ENCODE assay signal across 13 cellular contexts in the genomic region with DNA sequence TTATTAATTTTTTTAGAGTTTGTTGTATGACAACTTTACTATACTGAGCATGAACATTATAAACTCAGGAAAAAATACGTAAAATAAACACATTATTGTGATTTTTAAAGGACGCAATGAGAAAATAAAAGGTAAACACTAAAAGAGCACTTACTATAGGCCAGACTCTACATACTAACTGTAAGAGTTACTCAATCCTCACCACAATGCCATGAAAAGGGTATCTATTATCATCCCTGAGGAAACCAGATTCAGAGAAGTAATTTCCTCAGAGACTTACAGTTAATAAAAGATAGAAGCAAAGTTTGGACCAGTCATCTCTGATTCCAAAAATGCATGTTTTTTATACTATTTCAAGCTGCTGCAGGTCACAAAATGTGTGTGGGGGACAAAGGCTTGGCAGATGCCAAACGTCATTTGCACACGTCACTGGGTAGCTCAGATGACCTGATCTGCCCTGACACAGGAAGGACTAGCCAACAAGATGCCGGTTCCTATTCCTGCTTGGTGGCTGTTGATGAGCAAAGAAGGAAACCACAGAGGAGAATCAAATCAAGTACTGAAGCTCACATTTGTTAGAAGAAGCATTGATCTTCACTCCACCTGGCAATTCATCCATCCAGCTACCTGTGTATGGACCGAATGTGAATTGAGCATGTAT. TPM values are rescaled to one million over a fixed set of nuclear protein-coding genes. Genes with fewer than 3 reads are reported as not detected.
DNase-seq lines count a peak whose midpoint lies in the region; ATAC-seq, FAIRE-seq and TF ChIP-seq lines count a peak whose summit lies in the region.
"Had no signal": no experiment of that assay in that cellular context is flagged by ENCODE, and none has a peak within 500 bp of the region (broad histone marks: within the 10 kb centered on the region; RNA-seq: fewer than 3 reads in every experiment).

No MANE protein-coding gene starts in this region.

- H4K20me1 ChIP-seq in OCI-LY7 (ENCODE audit: insufficient read depth, low read length) = no peaks in the 10 kb centered on the region

- H3K79me2 ChIP-seq in OCI-LY7 (ENCODE audit: insufficient read depth, low read depth, low read length) = peaks cover 91% of the 10 kb centered on the region

- no peaks in the 10 kb centered on the region for H3K9me2 ChIP-seq in OCI-LY7 (ENCODE audit: insufficient read depth, low read length)

- H3K27ac ChIP-seq in CD8-positive, alpha-beta memory T cell (ENCODE audit: low read depth, low read length) = no peak overlapping the region
- peak overlapping the region; percentile 94 for H3K27ac ChIP-seq in OCI-LY7 (ENCODE audit: low read depth, low read length, poor library complexity, severe bottlenecking)
- H3K27ac ChIP-seq: ascending aorta, suprapubic skin had no signal

- peaks cover 47% of the 10 kb centered on the region for H3K4me1 ChIP-seq in CD8-positive, alpha-beta memory T cell (ENCODE audit: insufficient read depth, low read length)
- H3K4me1 ChIP-seq in OCI-LY7 (ENCODE audit: insufficient read depth, low read length, poor library complexity, severe bottlenecking) = peaks cover 97% of the 10 kb centered on the region
- H3K4me1 ChIP-seq: ascending aorta, suprapubic skin had no signal

- H3K36me3 ChIP-seq in CD8-positive, alpha-beta memory T cell (ENCODE audit: insufficient read depth, low read length) = no peaks in the 10 kb centered on the region
- H3K36me3 ChIP-seq in OCI-LY7 (ENCODE audit: insufficient read depth, low read length) = peaks cover 74% of the 10 kb centered on the region
- H3K36me3 ChIP-seq: ascending aorta, suprapubic skin had no signal

- peak; percentile 25 to 80 (median 74) for DNase-seq in CD8-positive, alpha-beta memory T cell
- DNase-seq in OCI-LY7 (ENCODE audit: low spot score) (peak; percentile 84), SHP77 treated with DMSO at 0.1 percent for 48 hours (lab: John Stamatoyannopoulos, UW) (no peak), urothelium cell line (ENCODE audit: low spot score) (no peak)
- peak; percentile 26 to 59 for DNase-seq in activated T-cell treated with anti-CD3 and anti-CD28 coated beads, Interleukin-2, amount 50 U/mL, for 72 hours
- peak; percentile 17 to 85 (median 72) for DNase-seq in naive thymus-derived CD8-positive, alpha-beta T cell
- DNase-seq: DND-41, NCI-H748 treated with DMSO at 0.1 percent for 48 hours had no signal

- H3K4me1 Mint-ChIP-seq in CD8-positive, alpha-beta memory T cell = peaks cover 56 to 74% (median 64%) of the 10 kb centered on the region in 3 donors
- H3K4me1 Mint-ChIP-seq in activated T-cell treated with anti-CD3 and anti-CD28 coated beads, Interleukin-2, amount 50 U/mL, for 72 hours (ENCODE audit: low read depth) = peaks cover 57% of the 10 kb centered on the region
- H3K4me1 Mint-ChIP-seq in naive thymus-derived CD8-positive, alpha-beta T cell = peaks cover 29 to 70% (median 67%) of the 10 kb centered on the region in 4 donors

- POLR2A ChIA-PET in CD8-positive, alpha-beta memory T cell (lab: Charles Lee) = no interaction called here
- POLR2A ChIA-PET in OCI-LY7 (lab: Charles Lee) = interaction anchor here (0.5 to 5.9 kb wide), 14 partner anchors 9 to 298 kb away, joined by 3 to 47 read pairs (median 4); partner anchors contain the start of gene KLHL6
- POLR2A ChIA-PET in naive thymus-derived CD8-positive, alpha-beta T cell (lab: Charles Lee) = interaction anchor here (0.6 to 6.2 kb wide), 2 partner anchors 123 to 251 kb away, joined by 3 to 41 read pairs; partner anchors contain the start of gene KLHL24

- peak overlapping the region; percentile 57 for H3K4me2 ChIP-seq in OCI-LY7 (ENCODE audit: low read length)

- TF ChIP-seq CTCF in OCI-LY7 (conservative IDR thresholded peaks at IDR 0.05; ENCODE audit: low read length) = no peak

- H3K4me3 ChIP-seq in CD8-positive, alpha-beta memory T cell (ENCODE audit: low read length) = no peak overlapping the region
- H3K4me3 ChIP-seq in OCI-LY7 (ENCODE audit: low read depth, low read length, poor library complexity, severe bottlenecking) = peak overlapping the region; percentile 39
- H3K4me3 ChIP-seq: ascending aorta, suprapubic skin had no signal

- CTCF ChIA-PET in CD8-positive, alpha-beta memory T cell (lab: Charles Lee) = interaction anchor here (1.0 kb wide), 1 partner anchor 47 kb away, joined by 3 read pairs; no protein-coding TSS in a partner anchor
- CTCF ChIA-PET in OCI-LY7 (lab: Charles Lee; ENCODE audit: unreplicated experiment) = interaction anchor here (0.6 to 1.2 kb wide), 3 partner anchors 35 to 85 kb away, joined by 3 to 4 read pairs (median 3); partner anchors contain the start of gene MCF2L2

- no peaks in the 10 kb centered on the region for H3K27me3 Mint-ChIP-seq in CD8-positive, alpha-beta memory T cell
- H3K27me3 Mint-ChIP-seq in activated T-cell treated with anti-CD3 and anti-CD28 coated beads, Interleukin-2, amount 50 U/mL, for 72 hours (ENCODE audit: low read depth) = no peaks in the 10 kb centered on the region
- H3K27me3 Mint-ChIP-seq in naive thymus-derived CD8-positive, alpha-beta T cell = no peaks in the 10 kb centered on the region

- peak overlapping the region in 7 of 8 donors; percentile 76 to 95 (median 90) for H3K27ac Mint-ChIP-seq in CD8-positive, alpha-beta memory T cell
- peak overlapping the region; percentile 58 for H3K27ac Mint-ChIP-seq in activated T-cell treated with anti-CD3 and anti-CD28 coated beads, Interleukin-2, amount 50 U/mL, for 72 hours
- peak overlapping the region; percentile 81 to 97 (median 92) for H3K27ac Mint-ChIP-seq in naive thymus-derived CD8-positive, alpha-beta T cell

- FAIRE-seq in urothelium cell line (lab: Jason Lieb, UNC) = no peak

- H3K36me3 Mint-ChIP-seq in CD8-positive, alpha-beta memory T cell = peaks cover 0 to 23% (median 10%) of the 10 kb centered on the region in 3 donors
- peaks cover 12 to 31% of the 10 kb centered on the region in 2 donors for H3K36me3 Mint-ChIP-seq in activated T-cell treated with anti-CD3 and anti-CD28 coated beads, Interleukin-2, amount 50 U/mL, for 72 hours (ENCODE audit: insufficient read depth in 2 of 2)
- peaks cover 0 to 28% (median 10%) of the 10 kb centered on the region in 3 donors for H3K36me3 Mint-ChIP-seq in naive thymus-derived CD8-positive, alpha-beta T cell

- TSS peak; percentile 13 for BruUV-seq in OCI-LY7 (replicated peaks; lab: Mats Ljungman, UMichigan)

- H3K27me3 ChIP-seq in CD8-positive, alpha-beta memory T cell (ENCODE audit: insufficient read depth, low read length, poor library complexity, severe bottlenecking) = no peaks in the 10 kb centered on the region
- H3K27me3 ChIP-seq: ascending aorta, suprapubic skin had no signal

- intact Hi-C loops in OCI-LY7 (cut with micrococcal nuclease; ENCODE audit: unreplicated experiment) = loop anchor here (2.0 kb wide), 1 partner anchor 124 kb away; no protein-coding TSS in a partner anchor

- H3K4me3 Mint-ChIP-seq in CD8-positive, alpha-beta memory T cell = peak overlapping the region in 6 of 7 donors; percentile 2 to 66 (median 34)
- peak overlapping the region in 1 of 2 donors; percentile 34 for H3K4me3 Mint-ChIP-seq in activated T-cell treated with anti-CD3 and anti-CD28 coated beads, Interleukin-2, amount 50 U/mL, for 72 hours
- peak overlapping the region; percentile 27 to 73 (median 58) for H3K4me3 Mint-ChIP-seq in naive thymus-derived CD8-positive, alpha-beta T cell

- no peaks in the 10 kb centered on the region for H3K9me3 Mint-ChIP-seq in CD8-positive, alpha-beta memory T cell
- no peaks in the 10 kb centered on the region for H3K9me3 Mint-ChIP-seq in activated T-cell treated with anti-CD3 and anti-CD28 coated beads, Interleukin-2, amount 50 U/mL, for 72 hours
- no peaks in the 10 kb centered on the region for H3K9me3 Mint-ChIP-seq in naive thymus-derived CD8-positive, alpha-beta T cell

- ATAC-seq in activated T-cell treated with anti-CD3 and anti-CD28 coated beads, Interleukin-2, amount 50 U/mL, for 72 hours (replicated peaks in 1 of 2) = peak; percentile 38 to 78
- peak; percentile 45 to 72 for ATAC-seq in naive thymus-derived CD8-positive, alpha-beta T cell
- no peak for ATAC-seq in GM21390 (IDR thresholded peaks at IDR 0.05; ENCODE audit: unreplicated experiment)
- no peak for ATAC-seq in HG03045 (IDR thresholded peaks at IDR 0.05; ENCODE audit: unreplicated experiment)

- H2AFZ ChIP-seq in OCI-LY7 (ENCODE audit: low read length) = no peak overlapping the region; the same call in 1 of the 2 replicates

- H3K9me3 ChIP-seq in CD8-positive, alpha-beta memory T cell (ENCODE audit: low read length) = no peaks in the 10 kb centered on the region
- no peaks in the 10 kb centered on the region for H3K9me3 ChIP-seq in OCI-LY7 (ENCODE audit: low read length)
- H3K9me3 ChIP-seq: ascending aorta, suprapubic skin had no signal

RNA-seq across cellular contexts. Expression of gene KLHL6, which starts 42.3 kb away (rescaled TPM):
- total RNA-seq in CD8-positive, alpha-beta memory T cell = 10 to 100 TPM; 31.0 to 31.3 TPM
- 9.1 TPM for polyA plus RNA-seq in CD8-positive, alpha-beta memory T cell
- 143 TPM in 2 replicates for total RNA-seq in OCI-LY7 (2014; rRNA removed; shearing (Covaris generic))
- 169 and 191 TPM in 2 replicates for total RNA-seq in OCI-LY7 (2022)
- 10 to 100 TPM; 83.5 to 88.8 TPM for total RNA-seq in activated T-cell treated with anti-CD3 and anti-CD28 coated beads, Interleukin-2, amount 50 U/mL, for 72 hours
- total RNA-seq in naive thymus-derived CD8-positive, alpha-beta T cell = 10 to 100 TPM; 58.9 to 59.0 TPM
- polyA plus RNA-seq in naive thymus-derived CD8-positive, alpha-beta T cell = 10 to 100 TPM in 2 of 3 donors, 1 to 10 TPM in 1; 7.6 to 20.7 (median 18.6) TPM
- total RNA-seq: osteocyte had no signal

Comparison
In these comparisons a context has a peak if more than half of its experiments do, and no peak if none do; other contexts are left out.
1. DNase-seq: peak in CD8-positive, alpha-beta memory T cell (5 of 5), OCI-LY7 (single experiment), activated T-cell treated with anti-CD3 and anti-CD28 coated beads, Interleukin-2, amount 50 U/mL, for 72 hours (2 of 2) and naive thymus-derived CD8-positive, alpha-beta T cell (10 of 10); none in SHP77 treated with DMSO at 0.1 percent for 48 hours (single experiment) and urothelium cell line (single experiment).
2. ATAC-seq: peak in activated T-cell treated with anti-CD3 and anti-CD28 coated beads, Interleukin-2, amount 50 U/mL, for 72 hours (2 of 2) and naive thymus-derived CD8-positive, alpha-beta T cell (2 of 2); none in GM21390 (single experiment) and HG03045 (single experiment).
3. Peak in every context shown above with its lines, with median percentiles within 50 percentile points of each other: H3K27ac Mint-ChIP-seq.